31 cellular contexts compared by ENCODE assay signal in genomic region chr1:36475910-36476604, GRCh38. TPM values are rescaled to one million over a fixed set of nuclear protein-coding genes. Genes with fewer than 3 reads are reported as not detected.
DNase-seq lines count a peak whose midpoint lies in the region; ATAC-seq and TF ChIP-seq lines count a peak whose summit lies in the region.
"Had no signal": no experiment of that assay in that cellular context is flagged by ENCODE, and none has a peak within 500 bp of the region (broad histone marks: within the 10 kb centered on the region; RNA-seq: fewer than 3 reads in every experiment).

No MANE protein-coding gene starts in this region.

- TF ChIP-seq CTCF in natural killer cell (IDR thresholded peaks at IDR 0.05) (no peak), WERI-Rb-1 (IDR thresholded peaks at IDR 0.05; ENCODE audit: low read depth, low read length) (0 out of 2 replicates have a peak, but pooled peaks have one; percentile 2), glutamatergic neuron (IDR thresholded peaks at IDR 0.05; ENCODE audit: partially characterized antibody, unreplicated experiment) (no peak), upper lobe of right lung (IDR thresholded peaks at IDR 0.05) (no peak), mesothelial cell of epicardium (IDR thresholded peaks at IDR 0.05; ENCODE audit: unreplicated experiment) (no peak)

- H3K36me3 Mint-ChIP-seq in natural killer cell treated with Interleukin-12 subunit alpha and Interleukin-12 subunit beta and Interleukin-15 and Interleukin-18, amount 100 ng/mL, for 72 hours = no peaks in the 10 kb centered on the region
- no peaks in the 10 kb centered on the region for H3K36me3 Mint-ChIP-seq in natural killer cell
- peaks cover 4% of the 10 kb centered on the region for H3K36me3 Mint-ChIP-seq in glutamatergic neuron (ENCODE audit: unreplicated experiment)
- H3K36me3 Mint-ChIP-seq in mesothelial cell of epicardium = no peaks in the 10 kb centered on the region
- H3K36me3 Mint-ChIP-seq: activated naive CD8-positive, alpha-beta T cell; IgD-negative memory B cell; stimulated activated effector memory CD8-positive, alpha-beta T cell treated with anti-CD3 and anti-CD28 coated beads, Interleukin-12 subunit alpha, Interleukin-12 subunit beta, amount 100 ng/mL, for 72 hours; type B pancreatic cell had no signal

- peaks cover 29 to 37% of the 10 kb centered on the region in 2 donors for H3K4me1 Mint-ChIP-seq in natural killer cell treated with Interleukin-12 subunit alpha and Interleukin-12 subunit beta and Interleukin-15 and Interleukin-18, amount 100 ng/mL, for 72 hours (ENCODE audit: low read depth in 2 of 2)
- H3K4me1 Mint-ChIP-seq in natural killer cell = no peaks in the 10 kb centered on the region
- H3K4me1 Mint-ChIP-seq in glutamatergic neuron (ENCODE audit: low read depth, unreplicated experiment) = peaks cover 24% of the 10 kb centered on the region
- peaks cover 3% of the 10 kb centered on the region for H3K4me1 Mint-ChIP-seq in mesothelial cell of epicardium
- H3K4me1 Mint-ChIP-seq: stimulated activated effector memory CD8-positive, alpha-beta T cell treated with anti-CD3 and anti-CD28 coated beads, Interleukin-12 subunit alpha, Interleukin-12 subunit beta, amount 100 ng/mL, for 72 hours had no signal

- H3K36me3 ChIP-seq in WERI-Rb-1 (no peaks in the 10 kb centered on the region), upper lobe of right lung (no peaks in the 10 kb centered on the region)
- H3K36me3 ChIP-seq: BLaER1, colonic mucosa, left ventricle myocardium inferior had no signal

- H3K27me3 ChIP-seq in WERI-Rb-1 (ENCODE audit: insufficient read depth, low read depth, severe bottlenecking) (no peaks in the 10 kb centered on the region), upper lobe of right lung (no peaks in the 10 kb centered on the region)
- H3K27me3 ChIP-seq: BLaER1, colonic mucosa had no signal

- H3K4me3 ChIP-seq in WERI-Rb-1 (ENCODE audit: low read depth, low read length) (no peak overlapping the region), upper lobe of right lung (no peak overlapping the region)
- H3K4me3 ChIP-seq: BLaER1, colonic mucosa, left ventricle myocardium inferior, psoas muscle had no signal

- H3K27me3 Mint-ChIP-seq in natural killer cell treated with Interleukin-12 subunit alpha and Interleukin-12 subunit beta and Interleukin-15 and Interleukin-18, amount 100 ng/mL, for 72 hours = peaks cover 5 to 8% of the 10 kb centered on the region in 2 donors
- H3K27me3 Mint-ChIP-seq in natural killer cell (ENCODE audit: low read depth in 2 of 2) (peaks cover 0 to 11% of the 10 kb centered on the region in 2 donors), glutamatergic neuron (ENCODE audit: unreplicated experiment) (peaks cover 13% of the 10 kb centered on the region), mesothelial cell of epicardium (ENCODE audit: low read depth) (no peaks in the 10 kb centered on the region)

- no peaks in the 10 kb centered on the region for H3K9me3 ChIP-seq in WERI-Rb-1 (ENCODE audit: severe bottlenecking)
- H3K9me3 ChIP-seq in upper lobe of right lung = no peaks in the 10 kb centered on the region
- H3K9me3 ChIP-seq: BLaER1, colonic mucosa, left ventricle myocardium inferior, psoas muscle had no signal

- DNase-seq in natural killer cell treated with Interleukin-12 subunit alpha and Interleukin-12 subunit beta and Interleukin-15 and Interleukin-18, amount 100 ng/mL, for 72 hours (ENCODE audit: low spot score) = no peak
- DNase-seq in natural killer cell (no peak), WERI-Rb-1 (peak; percentile 54), glutamatergic neuron (peak; percentile 35), upper lobe of right lung (peak; percentile 25), mesothelial cell of epicardium (ENCODE audit: low spot score in 2 of 2, unreplicated experiment in 2 of 2) (no peak), DMS153 (lab: John Stamatoyannopoulos, UW) (no peak)
- DNase-seq: activated CD4-positive, alpha-beta T cell treated with anti-CD3 and anti-CD28 coated beads for 48 hours; activated effector memory CD4-positive, alpha-beta T cell treated with Interleukin-2 at 50 U/mL for 16 hours; aorta; colonic mucosa; DMS79; effector CD4-positive, alpha-beta T cell; left ventricle myocardium inferior; mesenchymal stem cell; NCI-H1105; NCI-H187; NCI-H2227 treated with DMSO at 0.1 percent for 48 hours; NCI-H526 treated with DMSO at 0.1 percent for 48 hours; occipital lobe; psoas muscle; stimulated activated CD4-positive, alpha-beta T cell treated with anti-CD3 and anti-CD28 coated beads, Interleukin-4, amount 100 ng/mL, for 4 hours had no signal

- ATAC-seq in natural killer cell treated with Interleukin-12 subunit alpha and Interleukin-12 subunit beta and Interleukin-15 and Interleukin-18, amount 100 ng/mL, for 72 hours = no peak
- ATAC-seq in natural killer cell (no peak), upper lobe of right lung (no peak), GM21723 (IDR thresholded peaks at IDR 0.05; ENCODE audit: unreplicated experiment) (no peak)
- ATAC-seq: psoas muscle; stimulated activated effector memory CD8-positive, alpha-beta T cell treated with anti-CD3 and anti-CD28 coated beads, Interleukin-12 subunit alpha, Interleukin-12 subunit beta, amount 100 ng/mL, for 72 hours had no signal

- H3K4me3 Mint-ChIP-seq in natural killer cell treated with Interleukin-12 subunit alpha and Interleukin-12 subunit beta and Interleukin-15 and Interleukin-18, amount 100 ng/mL, for 72 hours = no peak overlapping the region
- H3K4me3 Mint-ChIP-seq in natural killer cell (no peak overlapping the region), glutamatergic neuron (ENCODE audit: unreplicated experiment) (peak overlapping the region; percentile 64), mesothelial cell of epicardium (no peak overlapping the region)
- H3K4me3 Mint-ChIP-seq: activated naive CD8-positive, alpha-beta T cell; IgD-negative memory B cell; stimulated activated effector memory CD8-positive, alpha-beta T cell treated with anti-CD3 and anti-CD28 coated beads, Interleukin-12 subunit alpha, Interleukin-12 subunit beta, amount 100 ng/mL, for 72 hours; type B pancreatic cell had no signal

- H3K27ac Mint-ChIP-seq in natural killer cell treated with Interleukin-12 subunit alpha and Interleukin-12 subunit beta and Interleukin-15 and Interleukin-18, amount 100 ng/mL, for 72 hours = peak overlapping the region; percentile 52 to 84
- H3K27ac Mint-ChIP-seq in natural killer cell (no peak overlapping the region), glutamatergic neuron (ENCODE audit: unreplicated experiment) (peak overlapping the region; percentile 99), mesothelial cell of epicardium (no peak overlapping the region)
- H3K27ac Mint-ChIP-seq: activated naive CD8-positive, alpha-beta T cell; IgD-negative memory B cell; stimulated activated effector memory CD8-positive, alpha-beta T cell treated with anti-CD3 and anti-CD28 coated beads, Interleukin-12 subunit alpha, Interleukin-12 subunit beta, amount 100 ng/mL, for 72 hours; type B pancreatic cell had no signal

- no peaks in the 10 kb centered on the region for H3K9me3 Mint-ChIP-seq in natural killer cell treated with Interleukin-12 subunit alpha and Interleukin-12 subunit beta and Interleukin-15 and Interleukin-18, amount 100 ng/mL, for 72 hours
- H3K9me3 Mint-ChIP-seq in natural killer cell (no peaks in the 10 kb centered on the region), glutamatergic neuron (ENCODE audit: unreplicated experiment) (peaks cover 18% of the 10 kb centered on the region), mesothelial cell of epicardium (no peaks in the 10 kb centered on the region)
- H3K9me3 Mint-ChIP-seq: stimulated activated effector memory CD8-positive, alpha-beta T cell treated with anti-CD3 and anti-CD28 coated beads, Interleukin-12 subunit alpha, Interleukin-12 subunit beta, amount 100 ng/mL, for 72 hours; type B pancreatic cell had no signal

- intact Hi-C loops in natural killer cell (cut with micrococcal nuclease) = no loop called here
- intact Hi-C loops in upper lobe of right lung (cut with DNase I) = no loop called here

- no peaks in the 10 kb centered on the region for H3K4me1 ChIP-seq in upper lobe of right lung
- H3K4me1 ChIP-seq: colonic mucosa, left ventricle myocardium inferior, psoas muscle had no signal

- H3K27ac ChIP-seq in WERI-Rb-1 (no peak overlapping the region), upper lobe of right lung (no peak overlapping the region)
- H3K27ac ChIP-seq: BLaER1, colonic mucosa, epithelial cell of prostate, left ventricle myocardium inferior, psoas muscle had no signal

RNA-seq across cellular contexts. Expression of gene CSF3R, which starts 6.7 kb away (rescaled TPM):
- total RNA-seq in natural killer cell treated with Interleukin-12 subunit alpha and Interleukin-12 subunit beta and Interleukin-15 and Interleukin-18, amount 100 ng/mL, for 72 hours = under 1 TPM; 0.64 to 0.78 TPM
- total RNA-seq in natural killer cell = 10 to 100 TPM in 2 of 3 donors, 1 to 10 TPM in 1; 5.7 to 74.9 (median 11.7) TPM
- total RNA-seq in glutamatergic neuron (ENCODE audit: unreplicated experiment) = not detected
- 202 TPM for total RNA-seq in upper lobe of right lung
- total RNA-seq in mesothelial cell of epicardium = 2.5 to 4.0 TPM (median 2.8 TPM) in 3 replicates
- total RNA-seq: myocyte, RPMI7951 had no signal

RNA-seq across cellular contexts. Expression of gene MRPS15, which starts 11.9 kb away (rescaled TPM):
- total RNA-seq in natural killer cell treated with Interleukin-12 subunit alpha and Interleukin-12 subunit beta and Interleukin-15 and Interleukin-18, amount 100 ng/mL, for 72 hours = 100 to 1,000 TPM in 1 of 2 donors, 10 to 100 TPM in 1; 78.8 to 109 TPM
- total RNA-seq in natural killer cell (10 to 100 TPM; 28.2 to 38.2 (median 32.0) TPM), glutamatergic neuron (ENCODE audit: unreplicated experiment) (65.4 TPM), upper lobe of right lung (65.0 TPM), mesothelial cell of epicardium (48.0 to 55.5 TPM (median 53.6 TPM) in 3 replicates)

RNA-seq across cellular contexts. Expression of gene OSCP1, which starts 25.8 kb away (rescaled TPM):
- total RNA-seq in natural killer cell treated with Interleukin-12 subunit alpha and Interleukin-12 subunit beta and Interleukin-15 and Interleukin-18, amount 100 ng/mL, for 72 hours = 1 to 10 TPM in 1 of 2 donors, under 1 TPM in 1; 0.59 to 1.2 TPM
- total RNA-seq in natural killer cell (1 to 10 TPM in 1 of 3 donors, not detected in 2; 2.3 TPM), glutamatergic neuron (ENCODE audit: unreplicated experiment) (6.3 TPM), upper lobe of right lung (8.2 TPM), mesothelial cell of epicardium (7.0 to 8.9 TPM (median 7.3 TPM) in 3 replicates)

Comparison
In these comparisons a context has a peak if more than half of its experiments do, and no peak if none do; other contexts are left out.
1. H3K27ac Mint-ChIP-seq: peak in natural killer cell treated with Interleukin-12 subunit alpha and Interleukin-12 subunit beta and Interleukin-15 and Interleukin-18, amount 100 ng/mL, for 72 hours (2 of 2) and glutamatergic neuron (single experiment); none in natural killer cell (0 of 2) and mesothelial cell of epicardium (single experiment).
2. DNase-seq: peak in WERI-Rb-1 (single experiment), glutamatergic neuron (single experiment) and upper lobe of right lung (single experiment); none in natural killer cell treated with Interleukin-12 subunit alpha and Interleukin-12 subunit beta and Interleukin-15 and Interleukin-18, amount 100 ng/mL, for 72 hours (single experiment), natural killer cell (single experiment), mesothelial cell of epicardium (0 of 2) and DMS153 (single experiment).